In genomic region chrX:14030248-14030592, GRCh38 we compare ENCODE assay signal across 8 cellular contexts. TPM values are rescaled to one million over a fixed set of nuclear protein-coding genes. Genes with fewer than 3 reads are reported as not detected.
DNase-seq lines count a peak whose midpoint lies in the region; ATAC-seq and TF ChIP-seq lines count a peak whose summit lies in the region.

No MANE protein-coding gene starts in this region.

- H3K27ac ChIP-seq in KOPT-K1 (ENCODE audit: low read depth, low read length, poor library complexity, severe bottlenecking) (peak overlapping the region; percentile 71), layer of hippocampus (ENCODE audit: low read depth, low read length) (peak overlapping the region; percentile 74), thymus (ENCODE audit: low read depth) (peak overlapping the region; percentile 42)

- H3K4me3 ChIP-seq in astrocyte of the cerebellum (ENCODE audit: low read depth, low read length) (peak overlapping the region; percentile 62), thymus (ENCODE audit: low read length) (peak overlapping the region; percentile 68)

- no peak for TF ChIP-seq CTCF in astrocyte of the cerebellum (IDR thresholded peaks at IDR 0.05; ENCODE audit: low read depth, low read length, missing control alignments)

- no peaks in the 10 kb centered on the region for H3K27me3 ChIP-seq in layer of hippocampus (ENCODE audit: control insufficient read depth, insufficient read depth, low read length)
- no peaks in the 10 kb centered on the region for H3K27me3 ChIP-seq in thymus (ENCODE audit: control insufficient read depth, insufficient read depth)

- ATAC-seq in GM21367 (IDR thresholded peaks at IDR 0.05; ENCODE audit: unreplicated experiment): no peak

- whole genome bisulfite sequencing in thymus: 27% methylated on average over 4 of the region's 4 CpGs

- DNase-seq in DMS79 treated with DMSO at 0.1 percent for 48 hours (lab: John Stamatoyannopoulos, UW) (peak; percentile 15), DMS79 (lab: John Stamatoyannopoulos, UW) (no peak), astrocyte of the cerebellum (ENCODE audit: low read depth) (no peak), NCI-H2081 treated with DMSO at 0.1 percent for 48 hours (lab: John Stamatoyannopoulos, UW) (no peak)

- H3K9me3 ChIP-seq in KOPT-K1 (ENCODE audit: insufficient read depth, low read length, poor library complexity, severe bottlenecking): no peaks in the 10 kb centered on the region
- H3K9me3 ChIP-seq in thymus (ENCODE audit: control insufficient read depth): no peaks in the 10 kb centered on the region

- H3K36me3 ChIP-seq in KOPT-K1 (ENCODE audit: insufficient read depth, low read length) (no peaks in the 10 kb centered on the region), thymus (ENCODE audit: control insufficient read depth, insufficient read depth) (no peaks in the 10 kb centered on the region)

- in situ Hi-C loops in astrocyte of the cerebellum (cut with HindIII; ENCODE audit: low sequenced_read_pairs): no loop called here

- H3K4me1 ChIP-seq in thymus (ENCODE audit: control insufficient read depth, insufficient read depth, low read length): no peaks in the 10 kb centered on the region

RNA-seq across cellular contexts. Expression of gene GEMIN8, which starts 0.5 kb away (rescaled TPM):
- polyA plus RNA-seq in thymus: 20.7 TPM
